In the genomic region with DNA sequence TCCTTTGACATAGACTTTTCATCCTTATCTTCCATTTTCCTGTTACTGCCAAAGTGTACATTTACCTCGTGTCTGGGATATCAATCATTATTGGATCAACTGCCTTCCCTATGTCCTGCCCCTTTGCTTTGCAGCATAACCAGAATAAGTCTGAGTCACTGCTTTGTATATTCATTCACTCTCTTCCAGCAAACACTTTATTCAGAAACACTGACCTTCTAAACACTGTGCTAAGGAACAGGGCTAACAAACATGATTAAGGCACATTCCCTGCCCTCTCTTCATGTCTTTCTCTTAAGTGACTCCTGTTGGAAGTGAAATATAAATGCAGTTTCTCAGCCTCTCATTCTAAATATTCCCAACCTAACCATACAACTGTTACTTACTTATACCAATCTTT, we compare ENCODE assay signal across 2 cellular contexts.
TF ChIP-seq lines count a peak whose summit lies in the region.

No MANE protein-coding gene starts in this region.

TF ChIP-seq in HEK293, 187 proteins besides CTCF, POLR2A, EP300 and RAD21 (continued from another document):
- TF ChIP-seq ZNF280C (tag by site-specific recombination; IDR thresholded peaks at IDR 0.05) = no peak

TF ChIP-seq in GM12878, 131 proteins besides CTCF, POLR2A, EP300 and RAD21 (continued from another document):
- TF ChIP-seq, protein P1, sequence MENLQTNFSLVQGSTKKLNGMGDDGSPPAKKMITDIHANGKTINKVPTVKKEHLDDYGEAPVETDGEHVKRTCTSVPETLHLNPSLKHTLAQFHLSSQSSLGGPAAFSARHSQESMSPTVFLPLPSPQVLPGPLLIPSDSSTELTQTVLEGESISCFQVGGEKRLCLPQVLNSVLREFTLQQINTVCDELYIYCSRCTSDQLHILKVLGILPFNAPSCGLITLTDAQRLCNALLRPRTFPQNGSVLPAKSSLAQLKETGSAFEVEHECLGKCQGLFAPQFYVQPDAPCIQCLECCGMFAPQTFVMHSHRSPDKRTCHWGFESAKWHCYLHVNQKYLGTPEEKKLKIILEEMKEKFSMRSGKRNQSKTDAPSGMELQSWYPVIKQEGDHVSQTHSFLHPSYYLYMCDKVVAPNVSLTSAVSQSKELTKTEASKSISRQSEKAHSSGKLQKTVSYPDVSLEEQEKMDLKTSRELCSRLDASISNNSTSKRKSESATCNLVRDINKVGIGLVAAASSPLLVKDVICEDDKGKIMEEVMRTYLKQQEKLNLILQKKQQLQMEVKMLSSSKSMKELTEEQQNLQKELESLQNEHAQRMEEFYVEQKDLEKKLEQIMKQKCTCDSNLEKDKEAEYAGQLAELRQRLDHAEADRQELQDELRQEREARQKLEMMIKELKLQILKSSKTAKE (IDR thresholded peaks at IDR 0.05; ENCODE audit: low read depth, poor library complexity, severe bottlenecking) = no peak
- TF ChIP-seq, protein P2, sequence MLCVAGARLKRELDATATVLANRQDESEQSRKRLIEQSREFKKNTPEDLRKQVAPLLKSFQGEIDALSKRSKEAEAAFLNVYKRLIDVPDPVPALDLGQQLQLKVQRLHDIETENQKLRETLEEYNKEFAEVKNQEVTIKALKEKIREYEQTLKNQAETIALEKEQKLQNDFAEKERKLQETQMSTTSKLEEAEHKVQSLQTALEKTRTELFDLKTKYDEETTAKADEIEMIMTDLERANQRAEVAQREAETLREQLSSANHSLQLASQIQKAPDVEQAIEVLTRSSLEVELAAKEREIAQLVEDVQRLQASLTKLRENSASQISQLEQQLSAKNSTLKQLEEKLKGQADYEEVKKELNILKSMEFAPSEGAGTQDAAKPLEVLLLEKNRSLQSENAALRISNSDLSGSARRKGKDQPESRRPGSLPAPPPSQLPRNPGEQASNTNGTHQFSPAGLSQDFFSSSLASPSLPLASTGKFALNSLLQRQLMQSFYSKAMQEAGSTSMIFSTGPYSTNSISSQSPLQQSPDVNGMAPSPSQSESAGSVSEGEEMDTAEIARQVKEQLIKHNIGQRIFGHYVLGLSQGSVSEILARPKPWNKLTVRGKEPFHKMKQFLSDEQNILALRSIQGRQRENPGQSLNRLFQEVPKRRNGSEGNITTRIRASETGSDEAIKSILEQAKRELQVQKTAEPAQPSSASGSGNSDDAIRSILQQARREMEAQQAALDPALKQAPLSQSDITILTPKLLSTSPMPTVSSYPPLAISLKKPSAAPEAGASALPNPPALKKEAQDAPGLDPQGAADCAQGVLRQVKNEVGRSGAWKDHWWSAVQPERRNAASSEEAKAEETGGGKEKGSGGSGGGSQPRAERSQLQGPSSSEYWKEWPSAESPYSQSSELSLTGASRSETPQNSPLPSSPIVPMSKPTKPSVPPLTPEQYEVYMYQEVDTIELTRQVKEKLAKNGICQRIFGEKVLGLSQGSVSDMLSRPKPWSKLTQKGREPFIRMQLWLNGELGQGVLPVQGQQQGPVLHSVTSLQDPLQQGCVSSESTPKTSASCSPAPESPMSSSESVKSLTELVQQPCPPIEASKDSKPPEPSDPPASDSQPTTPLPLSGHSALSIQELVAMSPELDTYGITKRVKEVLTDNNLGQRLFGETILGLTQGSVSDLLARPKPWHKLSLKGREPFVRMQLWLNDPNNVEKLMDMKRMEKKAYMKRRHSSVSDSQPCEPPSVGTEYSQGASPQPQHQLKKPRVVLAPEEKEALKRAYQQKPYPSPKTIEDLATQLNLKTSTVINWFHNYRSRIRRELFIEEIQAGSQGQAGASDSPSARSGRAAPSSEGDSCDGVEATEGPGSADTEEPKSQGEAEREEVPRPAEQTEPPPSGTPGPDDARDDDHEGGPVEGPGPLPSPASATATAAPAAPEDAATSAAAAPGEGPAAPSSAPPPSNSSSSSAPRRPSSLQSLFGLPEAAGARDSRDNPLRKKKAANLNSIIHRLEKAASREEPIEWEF (IDR thresholded peaks at IDR 0.05; ENCODE audit: insufficient replicate concordance, low read depth, low read length) = no peak
- TF ChIP-seq MTA3 (IDR thresholded peaks at IDR 0.05; ENCODE audit: borderline replicate concordance, low read length) (no peak), RELA (IDR thresholded peaks at IDR 0.05; ENCODE audit: borderline replicate concordance, partially characterized antibody) (no peak), ZNF687 (IDR thresholded peaks at IDR 0.05) (no peak), ZNF592 (IDR thresholded peaks at IDR 0.05) (no peak), SMAD5 (IDR thresholded peaks at IDR 0.05; ENCODE audit: low read depth) (no peak), SREBF1 (IDR thresholded peaks at IDR 0.05; ENCODE audit: low read length) (no peak), RAD51 (IDR thresholded peaks at IDR 0.05) (no peak), GABPA (IDR thresholded peaks at IDR 0.05; ENCODE audit: low read depth) (no peak), JUND (IDR thresholded peaks at IDR 0.05; ENCODE audit: low read depth, low read length) (no peak), RUNX3 (IDR thresholded peaks at IDR 0.05; ENCODE audit: low read length) (no peak), SIX5 (IDR thresholded peaks at IDR 0.05; ENCODE audit: low read depth, low read length, severe bottlenecking) (no peak), NFYA (IDR thresholded peaks at IDR 0.05; ENCODE audit: borderline replicate concordance, low read depth, low read length) (no peak)
